2 cellular contexts compared by ENCODE assay signal in the genomic region with DNA sequence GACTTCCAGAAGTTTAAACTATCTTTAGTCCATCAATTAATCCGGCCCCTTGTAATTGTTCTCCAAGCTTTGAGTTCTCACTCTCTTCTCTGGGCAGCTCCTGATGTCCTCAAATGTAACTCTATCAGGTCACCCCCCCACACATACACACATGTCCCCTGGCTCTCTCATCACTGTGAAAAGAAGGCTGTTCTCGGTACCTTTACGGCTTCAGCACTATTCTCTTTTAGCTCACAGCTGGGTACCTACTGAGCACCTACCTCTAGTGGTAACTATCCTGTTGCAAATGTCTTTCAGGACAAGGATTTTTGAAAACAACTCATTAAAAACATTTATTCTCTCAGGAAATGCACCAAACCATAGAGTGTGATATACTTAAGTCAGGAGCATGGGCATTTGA.
TF ChIP-seq lines count a peak whose summit lies in the region.

No MANE protein-coding gene starts in this region.

TF ChIP-seq in GM23338, 12 proteins besides CTCF, POLR2A, EP300 and RAD21 (continued from another document):
- TF ChIP-seq, protein P1, sequence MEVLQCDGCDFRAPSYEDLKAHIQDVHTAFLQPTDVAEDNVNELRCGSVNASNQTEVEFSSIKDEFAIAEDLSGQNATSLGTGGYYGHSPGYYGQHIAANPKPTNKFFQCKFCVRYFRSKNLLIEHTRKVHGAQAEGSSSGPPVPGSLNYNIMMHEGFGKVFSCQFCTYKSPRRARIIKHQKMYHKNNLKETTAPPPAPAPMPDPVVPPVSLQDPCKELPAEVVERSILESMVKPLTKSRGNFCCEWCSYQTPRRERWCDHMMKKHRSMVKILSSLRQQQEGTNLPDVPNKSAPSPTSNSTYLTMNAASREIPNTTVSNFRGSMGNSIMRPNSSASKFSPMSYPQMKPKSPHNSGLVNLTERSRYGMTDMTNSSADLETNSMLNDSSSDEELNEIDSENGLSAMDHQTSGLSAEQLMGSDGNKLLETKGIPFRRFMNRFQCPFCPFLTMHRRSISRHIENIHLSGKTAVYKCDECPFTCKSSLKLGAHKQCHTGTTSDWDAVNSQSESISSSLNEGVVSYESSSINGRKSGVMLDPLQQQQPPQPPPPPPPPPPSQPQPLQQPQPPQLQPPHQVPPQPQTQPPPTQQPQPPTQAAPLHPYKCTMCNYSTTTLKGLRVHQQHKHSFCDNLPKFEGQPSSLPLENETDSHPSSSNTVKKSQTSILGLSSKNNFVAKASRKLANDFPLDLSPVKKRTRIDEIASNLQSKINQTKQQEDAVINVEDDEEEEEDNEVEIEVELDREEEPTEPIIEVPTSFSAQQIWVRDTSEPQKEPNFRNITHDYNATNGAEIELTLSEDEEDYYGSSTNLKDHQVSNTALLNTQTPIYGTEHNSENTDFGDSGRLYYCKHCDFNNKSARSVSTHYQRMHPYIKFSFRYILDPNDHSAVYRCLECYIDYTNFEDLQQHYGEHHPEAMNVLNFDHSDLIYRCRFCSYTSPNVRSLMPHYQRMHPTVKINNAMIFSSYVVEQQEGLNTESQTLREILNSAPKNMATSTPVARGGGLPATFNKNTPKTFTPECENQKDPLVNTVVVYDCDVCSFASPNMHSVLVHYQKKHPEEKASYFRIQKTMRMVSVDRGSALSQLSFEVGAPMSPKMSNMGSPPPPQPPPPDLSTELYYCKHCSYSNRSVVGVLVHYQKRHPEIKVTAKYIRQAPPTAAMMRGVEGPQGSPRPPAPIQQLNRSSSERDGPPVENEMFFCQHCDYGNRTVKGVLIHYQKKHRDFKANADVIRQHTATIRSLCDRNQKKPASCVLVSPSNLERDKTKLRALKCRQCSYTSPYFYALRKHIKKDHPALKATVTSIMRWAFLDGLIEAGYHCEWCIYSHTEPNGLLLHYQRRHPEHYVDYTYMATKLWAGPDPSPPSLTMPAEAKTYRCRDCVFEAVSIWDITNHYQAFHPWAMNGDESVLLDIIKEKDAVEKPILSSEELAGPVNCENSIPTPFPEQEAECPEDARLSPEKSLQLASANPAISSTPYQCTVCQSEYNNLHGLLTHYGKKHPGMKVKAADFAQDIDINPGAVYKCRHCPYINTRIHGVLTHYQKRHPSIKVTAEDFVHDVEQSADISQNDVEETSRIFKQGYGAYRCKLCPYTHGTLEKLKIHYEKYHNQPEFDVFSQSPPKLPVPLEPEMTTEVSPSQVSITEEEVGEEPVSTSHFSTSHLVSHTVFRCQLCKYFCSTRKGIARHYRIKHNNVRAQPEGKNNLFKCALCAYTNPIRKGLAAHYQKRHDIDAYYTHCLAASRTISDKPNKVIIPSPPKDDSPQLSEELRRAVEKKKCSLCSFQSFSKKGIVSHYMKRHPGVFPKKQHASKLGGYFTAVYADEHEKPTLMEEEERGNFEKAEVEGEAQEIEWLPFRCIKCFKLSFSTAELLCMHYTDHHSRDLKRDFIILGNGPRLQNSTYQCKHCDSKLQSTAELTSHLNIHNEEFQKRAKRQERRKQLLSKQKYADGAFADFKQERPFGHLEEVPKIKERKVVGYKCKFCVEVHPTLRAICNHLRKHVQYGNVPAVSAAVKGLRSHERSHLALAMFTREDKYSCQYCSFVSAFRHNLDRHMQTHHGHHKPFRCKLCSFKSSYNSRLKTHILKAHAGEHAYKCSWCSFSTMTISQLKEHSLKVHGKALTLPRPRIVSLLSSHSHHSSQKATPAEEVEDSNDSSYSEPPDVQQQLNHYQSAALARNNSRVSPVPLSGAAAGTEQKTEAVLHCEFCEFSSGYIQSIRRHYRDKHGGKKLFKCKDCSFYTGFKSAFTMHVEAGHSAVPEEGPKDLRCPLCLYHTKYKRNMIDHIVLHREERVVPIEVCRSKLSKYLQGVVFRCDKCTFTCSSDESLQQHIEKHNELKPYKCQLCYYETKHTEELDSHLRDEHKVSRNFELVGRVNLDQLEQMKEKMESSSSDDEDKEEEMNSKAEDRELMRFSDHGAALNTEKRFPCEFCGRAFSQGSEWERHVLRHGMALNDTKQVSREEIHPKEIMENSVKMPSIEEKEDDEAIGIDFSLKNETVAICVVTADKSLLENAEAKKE (CRISPR knock-in tag; IDR thresholded peaks at IDR 0.05): no peak
- TF ChIP-seq ZNF331 (CRISPR knock-in tag; IDR thresholded peaks at IDR 0.05; ENCODE audit: low read depth) (no peak), POLR2AphosphoS5 (IDR thresholded peaks at IDR 0.05; ENCODE audit: low read depth) (no peak), CREB1 (CRISPR knock-in tag; IDR thresholded peaks at IDR 0.05; ENCODE audit: low read depth) (no peak)

TF ChIP-seq in WTC11, 78 proteins besides CTCF, POLR2A, EP300 and RAD21 (continued from another document):
- TF ChIP-seq, protein P2, sequence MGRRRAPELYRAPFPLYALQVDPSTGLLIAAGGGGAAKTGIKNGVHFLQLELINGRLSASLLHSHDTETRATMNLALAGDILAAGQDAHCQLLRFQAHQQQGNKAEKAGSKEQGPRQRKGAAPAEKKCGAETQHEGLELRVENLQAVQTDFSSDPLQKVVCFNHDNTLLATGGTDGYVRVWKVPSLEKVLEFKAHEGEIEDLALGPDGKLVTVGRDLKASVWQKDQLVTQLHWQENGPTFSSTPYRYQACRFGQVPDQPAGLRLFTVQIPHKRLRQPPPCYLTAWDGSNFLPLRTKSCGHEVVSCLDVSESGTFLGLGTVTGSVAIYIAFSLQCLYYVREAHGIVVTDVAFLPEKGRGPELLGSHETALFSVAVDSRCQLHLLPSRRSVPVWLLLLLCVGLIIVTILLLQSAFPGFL (CRISPR knock-in tag; IDR thresholded peaks at IDR 0.05; ENCODE audit: borderline replicate concordance): no peak
- no peak for TF ChIP-seq CBFB (CRISPR knock-in tag; IDR thresholded peaks at IDR 0.05; ENCODE audit: low read depth)
- no peak for TF ChIP-seq NR2C2 (CRISPR knock-in tag; IDR thresholded peaks at IDR 0.05)
- TF ChIP-seq, protein P3, sequence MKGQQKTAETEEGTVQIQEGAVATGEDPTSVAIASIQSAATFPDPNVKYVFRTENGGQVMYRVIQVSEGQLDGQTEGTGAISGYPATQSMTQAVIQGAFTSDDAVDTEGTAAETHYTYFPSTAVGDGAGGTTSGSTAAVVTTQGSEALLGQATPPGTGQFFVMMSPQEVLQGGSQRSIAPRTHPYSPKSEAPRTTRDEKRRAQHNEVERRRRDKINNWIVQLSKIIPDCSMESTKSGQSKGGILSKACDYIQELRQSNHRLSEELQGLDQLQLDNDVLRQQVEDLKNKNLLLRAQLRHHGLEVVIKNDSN (CRISPR knock-in tag; IDR thresholded peaks at IDR 0.05): no peak
